ENCODE assay signal across 15 cellular contexts in genomic region chr2:37080231-37080630, GRCh38. TPM values are rescaled to one million over a fixed set of nuclear protein-coding genes. Genes with fewer than 3 reads are reported as not detected.
DNase-seq lines count a peak whose midpoint lies in the region; ATAC-seq and TF ChIP-seq lines count a peak whose summit lies in the region.
"Had no signal": no experiment of that assay in that cellular context is flagged by ENCODE, and none has a peak within 500 bp of the region (broad histone marks: within the 10 kb centered on the region; RNA-seq: fewer than 3 reads in every experiment).

No MANE protein-coding gene starts in this region.

- H3K27me3 Mint-ChIP-seq in natural killer cell (ENCODE audit: low read depth in 2 of 2), result no peaks in the 10 kb centered on the region

- peak; percentile 26 for DNase-seq in SKM-1 treated with dmso at 0.1 percent for 144 hours (lab: John Stamatoyannopoulos, UW; ENCODE audit: unreplicated experiment)
- DNase-seq in SKM-1 (lab: John Stamatoyannopoulos, UW; ENCODE audit: unreplicated experiment), result no peak
- DNase-seq in KBM-7, result peak; percentile 70
- DNase-seq in activated naive CD4-positive, alpha-beta T cell treated with anti-CD3 and anti-CD28 coated beads, Interleukin-2, amount 50 U/mL, for 72 hours (ENCODE audit: low spot score in 2 of 2), result no peak
- no peak for DNase-seq in natural killer cell
- DNase-seq in NCI-H345 (lab: John Stamatoyannopoulos, UW), result no peak
- DNase-seq in activated CD4-positive, CD25-positive, alpha-beta regulatory T cell treated with anti-CD3 and anti-CD28 coated beads, Interleukin-2, amount 50 U/mL, for 72 hours, result no peak
- DNase-seq: activated CD4-positive, CD25-positive, alpha-beta regulatory T cell; adrenal gland; EL; islet precursor cell; Karpas-422; NCI-H2171 treated with DMSO at 0.1 percent for 48 hours had no signal

- intact Hi-C loops in natural killer cell (cut with micrococcal nuclease), result loop anchor here (10.0 kb wide), 2 partner anchors 155 to 275 kb away; partner anchors contain the start of genes CEBPZ and NDUFAF7

- no peak for TF ChIP-seq CTCF in natural killer cell (IDR thresholded peaks at IDR 0.05)

- H3K4me1 Mint-ChIP-seq in natural killer cell, result peaks cover 42 to 43% of the 10 kb centered on the region in 2 donors

- in situ Hi-C loops in KBM-7 (cut with MboI; ENCODE audit: low pct_unique_long_range_greater_than_20kb, low sequenced_read_pairs), result no loop called here

- no peaks in the 10 kb centered on the region for H3K9me3 Mint-ChIP-seq in activated naive CD4-positive, alpha-beta T cell treated with anti-CD3 and anti-CD28 coated beads, Interleukin-2, amount 50 U/mL, for 72 hours
- no peaks in the 10 kb centered on the region for H3K9me3 Mint-ChIP-seq in natural killer cell
- H3K9me3 Mint-ChIP-seq: neural progenitor cell had no signal

- peak overlapping the region; percentile 82 to 89 for H3K27ac Mint-ChIP-seq in activated naive CD4-positive, alpha-beta T cell treated with anti-CD3 and anti-CD28 coated beads, Interleukin-2, amount 50 U/mL, for 72 hours
- H3K27ac Mint-ChIP-seq in natural killer cell, result peak overlapping the region in 1 of 2 donors; percentile 92
- H3K27ac Mint-ChIP-seq: neural progenitor cell had no signal

- no peak for ATAC-seq in activated naive CD4-positive, alpha-beta T cell treated with anti-CD3 and anti-CD28 coated beads, Interleukin-2, amount 50 U/mL, for 72 hours
- ATAC-seq in natural killer cell (no peak), GM21360 (IDR thresholded peaks at IDR 0.05; ENCODE audit: unreplicated experiment) (no peak)

- peaks cover 19 to 45% of the 10 kb centered on the region in 2 donors for H3K36me3 Mint-ChIP-seq in activated naive CD4-positive, alpha-beta T cell treated with anti-CD3 and anti-CD28 coated beads, Interleukin-2, amount 50 U/mL, for 72 hours
- H3K36me3 Mint-ChIP-seq in natural killer cell, result peaks cover 27% of the 10 kb centered on the region

- H3K4me3 Mint-ChIP-seq in natural killer cell, result peak overlapping the region; percentile 88
- H3K4me3 Mint-ChIP-seq: neural progenitor cell had no signal

RNA-seq across cellular contexts. Expression of gene HEATR5B, which starts 3.9 kb away (rescaled TPM):
- total RNA-seq in activated naive CD4-positive, alpha-beta T cell treated with anti-CD3 and anti-CD28 coated beads, Interleukin-2, amount 50 U/mL, for 72 hours, result 10 to 100 TPM; 17.1 to 21.1 TPM
- total RNA-seq in natural killer cell, result 10 to 100 TPM; 31.1 to 53.9 (median 39.9) TPM

RNA-seq across cellular contexts. Expression of gene GPATCH11, which starts 4.1 kb away (rescaled TPM):
- 10 to 100 TPM in 1 of 2 donors, 1 to 10 TPM in 1; 9.4 to 26.8 TPM for total RNA-seq in activated naive CD4-positive, alpha-beta T cell treated with anti-CD3 and anti-CD28 coated beads, Interleukin-2, amount 50 U/mL, for 72 hours
- total RNA-seq in natural killer cell, result 10 to 100 TPM in 1 of 3 donors, 1 to 10 TPM in 2; 6.5 to 18.2 (median 8.6) TPM

Comparison
In these comparisons a context has a peak if more than half of its experiments do, and no peak if none do; other contexts are left out.
1. DNase-seq: peak in SKM-1 treated with dmso at 0.1 percent for 144 hours (single experiment) and KBM-7 (single experiment); none in SKM-1 (single experiment), activated naive CD4-positive, alpha-beta T cell treated with anti-CD3 and anti-CD28 coated beads, Interleukin-2, amount 50 U/mL, for 72 hours (0 of 2), natural killer cell (single experiment), NCI-H345 (single experiment) and activated CD4-positive, CD25-positive, alpha-beta regulatory T cell treated with anti-CD3 and anti-CD28 coated beads, Interleukin-2, amount 50 U/mL, for 72 hours (single experiment).